Comparison of ENCODE assay signal across 19 cellular contexts in the genomic region with DNA sequence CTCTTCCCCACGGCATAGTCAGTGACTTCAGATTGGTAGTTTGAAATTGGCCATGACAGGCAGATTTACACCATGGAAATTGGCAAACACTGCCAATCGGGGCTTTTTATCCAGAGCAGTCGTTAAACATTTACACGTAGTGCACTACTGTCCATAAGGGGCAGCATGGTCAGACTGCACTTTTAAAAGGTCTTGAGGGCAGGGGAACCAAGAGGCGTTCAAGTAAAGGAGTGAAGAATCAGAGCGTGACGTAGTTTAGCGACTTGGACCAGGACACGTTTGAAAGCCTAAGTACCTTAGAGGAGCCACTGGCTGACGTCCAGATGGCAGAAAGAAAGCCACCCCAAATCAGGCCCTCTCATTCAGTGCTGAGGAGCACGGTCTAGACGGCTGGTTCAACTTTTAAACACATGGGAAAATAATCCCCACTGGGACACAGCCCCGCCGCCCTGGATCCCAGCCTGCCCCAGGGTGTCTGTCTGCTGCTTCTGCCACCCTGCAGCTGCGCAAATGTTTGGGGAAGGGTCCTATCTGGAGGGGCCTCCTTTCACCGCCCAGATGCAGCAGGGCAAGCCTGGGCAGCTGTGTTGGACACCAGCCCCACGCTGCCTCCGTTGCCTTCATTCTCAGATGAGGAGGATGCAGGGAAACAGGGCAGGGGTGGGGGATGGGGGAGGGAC. TPM values are rescaled to one million over a fixed set of nuclear protein-coding genes. Genes with fewer than 3 reads are reported as not detected.
DNase-seq lines count a peak whose midpoint lies in the region; ATAC-seq, FAIRE-seq and TF ChIP-seq lines count a peak whose summit lies in the region.
"Had no signal": no experiment of that assay in that cellular context is flagged by ENCODE, and none has a peak within 500 bp of the region (broad histone marks: within the 10 kb centered on the region; RNA-seq: fewer than 3 reads in every experiment).

No MANE protein-coding gene starts in this region.

- 0 out of 2 replicates have a peak overlapping the region, but pooled peaks have one; percentile 7 for H3K27ac ChIP-seq in RWPE1
- H3K27ac ChIP-seq: adrenal gland, breast epithelium had no signal

- H3K36me3 Mint-ChIP-seq in activated naive CD4-positive, alpha-beta T cell treated with anti-CD3 and anti-CD28 coated beads for 36 hours (ENCODE audit: low read depth), result no peaks in the 10 kb centered on the region
- H3K36me3 Mint-ChIP-seq in activated naive CD4-positive, alpha-beta T cell treated with anti-CD3 and anti-CD28 coated beads, Interleukin-2, amount 10 ng/mL, durations not matched to agents 7 days and 5 days, result peaks cover 2% of the 10 kb centered on the region
- no peaks in the 10 kb centered on the region for H3K36me3 Mint-ChIP-seq in stimulated activated effector memory CD8-positive, alpha-beta T cell treated with anti-CD3 and anti-CD28 coated beads, Interleukin-12 subunit alpha, Interleukin-12 subunit beta, amount 100 ng/mL, for 72 hours
- H3K36me3 Mint-ChIP-seq in activated T-helper 2 cell treated with anti-CD3 and anti-CD28 coated beads, Interferon-gamma antibody, Interleukin-2, Interleukin-4, amounts not matched to agents 10 μg/mL and 5 μg/mL and 100 μg/mL, durations not matched to agents 14 hours and 24 hours and 36 hours (ENCODE audit: low read depth), result no peaks in the 10 kb centered on the region

- H3K4me1 Mint-ChIP-seq in activated naive CD4-positive, alpha-beta T cell treated with anti-CD3 and anti-CD28 coated beads for 36 hours (ENCODE audit: low read depth), result peaks cover 31% of the 10 kb centered on the region
- peaks cover 43% of the 10 kb centered on the region for H3K4me1 Mint-ChIP-seq in activated naive CD4-positive, alpha-beta T cell treated with anti-CD3 and anti-CD28 coated beads, Interleukin-2, amount 10 ng/mL, durations not matched to agents 7 days and 5 days
- peaks cover 75% of the 10 kb centered on the region for H3K4me1 Mint-ChIP-seq in stimulated activated effector memory CD8-positive, alpha-beta T cell treated with anti-CD3 and anti-CD28 coated beads, Interleukin-12 subunit alpha, Interleukin-12 subunit beta, amount 100 ng/mL, for 72 hours
- H3K4me1 Mint-ChIP-seq in activated T-helper 2 cell treated with anti-CD3 and anti-CD28 coated beads, Interferon-gamma antibody, Interleukin-2, Interleukin-4, amounts not matched to agents 10 μg/mL and 5 μg/mL and 100 μg/mL, durations not matched to agents 14 hours and 24 hours and 36 hours (ENCODE audit: low read depth), result peaks cover 22% of the 10 kb centered on the region

- no peak overlapping the region for H3K4me3 ChIP-seq in foreskin fibroblast (ENCODE audit: low read depth in 1 of 2, low read length in 2 of 2)
- H3K4me3 ChIP-seq: adrenal gland, breast epithelium had no signal

- no peaks in the 10 kb centered on the region for H3K27me3 Mint-ChIP-seq in activated naive CD4-positive, alpha-beta T cell treated with anti-CD3 and anti-CD28 coated beads for 36 hours (ENCODE audit: low read depth)
- H3K27me3 Mint-ChIP-seq in activated naive CD4-positive, alpha-beta T cell treated with anti-CD3 and anti-CD28 coated beads, Interleukin-2, amount 10 ng/mL, durations not matched to agents 7 days and 5 days, result peaks cover 14% of the 10 kb centered on the region
- H3K27me3 Mint-ChIP-seq in activated T-helper 2 cell treated with anti-CD3 and anti-CD28 coated beads, Interferon-gamma antibody, Interleukin-2, Interleukin-4, amounts not matched to agents 10 μg/mL and 5 μg/mL and 100 μg/mL, durations not matched to agents 14 hours and 24 hours and 36 hours (ENCODE audit: low read depth), result peaks cover 8% of the 10 kb centered on the region

- no peaks in the 10 kb centered on the region for H3K9me3 Mint-ChIP-seq in activated naive CD4-positive, alpha-beta T cell treated with anti-CD3 and anti-CD28 coated beads for 36 hours
- H3K9me3 Mint-ChIP-seq in activated naive CD4-positive, alpha-beta T cell treated with anti-CD3 and anti-CD28 coated beads, Interleukin-2, amount 10 ng/mL, durations not matched to agents 7 days and 5 days, result peaks cover 3% of the 10 kb centered on the region
- H3K9me3 Mint-ChIP-seq in stimulated activated effector memory CD8-positive, alpha-beta T cell treated with anti-CD3 and anti-CD28 coated beads, Interleukin-12 subunit alpha, Interleukin-12 subunit beta, amount 100 ng/mL, for 72 hours, result no peaks in the 10 kb centered on the region
- H3K9me3 Mint-ChIP-seq in activated T-helper 2 cell treated with anti-CD3 and anti-CD28 coated beads, Interferon-gamma antibody, Interleukin-2, Interleukin-4, amounts not matched to agents 10 μg/mL and 5 μg/mL and 100 μg/mL, durations not matched to agents 14 hours and 24 hours and 36 hours, result peaks cover 5% of the 10 kb centered on the region

- POLR2A ChIA-PET in RWPE1 (lab: Yijun Ruan, JAX; ENCODE audit: low non-redundant PET), result no interaction called here

- FAIRE-seq in H54 (lab: Jason Lieb, UNC), result no peak
- FAIRE-seq: endothelial cell of umbilical vein had no signal

- intact Hi-C loops in activated naive CD4-positive, alpha-beta T cell treated with anti-CD3 and anti-CD28 coated beads for 36 hours (cut with micrococcal nuclease), result loop anchor here (5.0 to 10.0 kb wide), 2 partner anchors 183 to 316 kb away; no protein-coding TSS in a partner anchor
- intact Hi-C loops in activated T-helper 2 cell treated with anti-CD3 and anti-CD28 coated beads, Interferon-gamma antibody, Interleukin-2, Interleukin-4, amounts not matched to agents 10 μg/mL and 5 μg/mL and 100 μg/mL, durations not matched to agents 14 hours and 24 hours and 36 hours (cut with micrococcal nuclease), result loop anchor here (5.0 kb wide), 3 partner anchors 113 to 388 kb away; no protein-coding TSS in a partner anchor

- no peak for TF ChIP-seq POLR2A in H54 (IDR thresholded peaks at IDR 0.05; ENCODE audit: low read depth, low read length)

- ATAC-seq in left lobe of liver, result no peak
- ATAC-seq in stimulated activated effector memory CD8-positive, alpha-beta T cell treated with anti-CD3 and anti-CD28 coated beads, Interleukin-12 subunit alpha, Interleukin-12 subunit beta, amount 100 ng/mL, for 72 hours, result no peak
- ATAC-seq: right cardiac atrium had no signal

- TF ChIP-seq CTCF in RWPE1 (conservative IDR thresholded peaks at IDR 0.05; ENCODE audit: low read depth) (no peak), foreskin fibroblast (IDR thresholded peaks at IDR 0.05; ENCODE audit: low read depth, low read length) (no peak)

- H3K4me3 Mint-ChIP-seq in activated naive CD4-positive, alpha-beta T cell treated with anti-CD3 and anti-CD28 coated beads for 36 hours, result no peak overlapping the region
- no peak overlapping the region for H3K4me3 Mint-ChIP-seq in activated naive CD4-positive, alpha-beta T cell treated with anti-CD3 and anti-CD28 coated beads, Interleukin-2, amount 10 ng/mL, durations not matched to agents 7 days and 5 days
- H3K4me3 Mint-ChIP-seq in stimulated activated effector memory CD8-positive, alpha-beta T cell treated with anti-CD3 and anti-CD28 coated beads, Interleukin-12 subunit alpha, Interleukin-12 subunit beta, amount 100 ng/mL, for 72 hours, result no peak overlapping the region
- H3K4me3 Mint-ChIP-seq in activated T-helper 2 cell treated with anti-CD3 and anti-CD28 coated beads, Interferon-gamma antibody, Interleukin-2, Interleukin-4, amounts not matched to agents 10 μg/mL and 5 μg/mL and 100 μg/mL, durations not matched to agents 14 hours and 24 hours and 36 hours (ENCODE audit: low read depth), result no peak overlapping the region
- H3K4me3 Mint-ChIP-seq: activated CD4-positive, alpha-beta memory T cell treated with anti-CD3 and anti-CD28 coated beads, Interleukin-2, amount 10 ng/mL, durations not matched to agents 7 days and 5 days had no signal

- CTCF ChIA-PET in activated naive CD4-positive, alpha-beta T cell treated with anti-CD3 and anti-CD28 coated beads for 36 hours (lab: Charles Lee), result interaction anchor here (0.7 to 3.8 kb wide), 5 partner anchors 11 to 136 kb away, joined by 3 to 25 read pairs (median 4); no protein-coding TSS in a partner anchor
- CTCF ChIA-PET in activated naive CD4-positive, alpha-beta T cell treated with anti-CD3 and anti-CD28 coated beads, Interleukin-2, amount 10 ng/mL, durations not matched to agents 7 days and 5 days (lab: Charles Lee), result interaction anchor here (0.5 to 5.1 kb wide), 4 partner anchors 13 to 388 kb away, joined by 3 to 70 read pairs (median 10); no protein-coding TSS in a partner anchor
- CTCF ChIA-PET in RWPE1 (lab: Yijun Ruan, JAX), result interaction anchor here (0.6 to 1.2 kb wide), 3 partner anchors 28 to 604 kb away, joined by 3 to 4 read pairs (median 4); no protein-coding TSS in a partner anchor

- peak overlapping the region; percentile 0 for H3K27ac Mint-ChIP-seq in activated naive CD4-positive, alpha-beta T cell treated with anti-CD3 and anti-CD28 coated beads for 36 hours
- H3K27ac Mint-ChIP-seq in activated naive CD4-positive, alpha-beta T cell treated with anti-CD3 and anti-CD28 coated beads, Interleukin-2, amount 10 ng/mL, durations not matched to agents 7 days and 5 days, result no peak overlapping the region
- H3K27ac Mint-ChIP-seq in stimulated activated effector memory CD8-positive, alpha-beta T cell treated with anti-CD3 and anti-CD28 coated beads, Interleukin-12 subunit alpha, Interleukin-12 subunit beta, amount 100 ng/mL, for 72 hours, result peak overlapping the region; percentile 86
- H3K27ac Mint-ChIP-seq in activated T-helper 2 cell treated with anti-CD3 and anti-CD28 coated beads, Interferon-gamma antibody, Interleukin-2, Interleukin-4, amounts not matched to agents 10 μg/mL and 5 μg/mL and 100 μg/mL, durations not matched to agents 14 hours and 24 hours and 36 hours, result no peak overlapping the region

- DNase-seq in activated naive CD4-positive, alpha-beta T cell treated with anti-CD3 and anti-CD28 coated beads for 36 hours, result no peak
- no peak for DNase-seq in activated naive CD4-positive, alpha-beta T cell treated with anti-CD3 and anti-CD28 coated beads, Interleukin-2, amount 10 ng/mL, durations not matched to agents 7 days and 5 days
- DNase-seq in RWPE1 (ENCODE audit: low spot score), result no peak
- peak; percentile 35 for DNase-seq in left lobe of liver (ENCODE audit: low spot score)
- DNase-seq in stimulated activated effector memory CD8-positive, alpha-beta T cell treated with anti-CD3 and anti-CD28 coated beads, Interleukin-12 subunit alpha, Interleukin-12 subunit beta, amount 100 ng/mL, for 72 hours (ENCODE audit: low spot score in 2 of 2), result peak in 1 of 2 donors; percentile 48
- DNase-seq in foreskin fibroblast, result no peak
- no peak for DNase-seq in H54 (ENCODE audit: insufficient read length, low spot score)
- no peak for DNase-seq in activated T-helper 2 cell treated with anti-CD3 and anti-CD28 coated beads, Interferon-gamma antibody, Interleukin-2, Interleukin-4, amounts not matched to agents 10 μg/mL and 5 μg/mL and 100 μg/mL, durations not matched to agents 14 hours and 24 hours and 36 hours (ENCODE audit: low spot score)
- DNase-seq: cortex of kidney, NCI-H1417, NCI-H69, nucleus accumbens, OCI-M1, SIG-M5 had no signal

RNA-seq across cellular contexts. Expression of a gene that starts 52.5 kb away (rescaled TPM):
- total RNA-seq in activated naive CD4-positive, alpha-beta T cell treated with anti-CD3 and anti-CD28 coated beads for 36 hours, result 100 to 1,000 TPM; 280 to 294 TPM
- total RNA-seq in left lobe of liver, result 60.8 TPM
- total RNA-seq in activated T-helper 2 cell treated with anti-CD3 and anti-CD28 coated beads, Interferon-gamma antibody, Interleukin-2, Interleukin-4, amounts not matched to agents 10 μg/mL and 5 μg/mL and 100 μg/mL, durations not matched to agents 14 hours and 24 hours and 36 hours, result 170 and 174 TPM in 2 replicates

Comparison
In these comparisons a context has a peak if more than half of its experiments do, and no peak if none do; other contexts are left out.
1. H3K27ac Mint-ChIP-seq: peak in activated naive CD4-positive, alpha-beta T cell treated with anti-CD3 and anti-CD28 coated beads for 36 hours (single experiment) and stimulated activated effector memory CD8-positive, alpha-beta T cell treated with anti-CD3 and anti-CD28 coated beads, Interleukin-12 subunit alpha, Interleukin-12 subunit beta, amount 100 ng/mL, for 72 hours (single experiment); none in activated naive CD4-positive, alpha-beta T cell treated with anti-CD3 and anti-CD28 coated beads, Interleukin-2, amount 10 ng/mL, durations not matched to agents 7 days and 5 days (single experiment) and activated T-helper 2 cell treated with anti-CD3 and anti-CD28 coated beads, Interferon-gamma antibody, Interleukin-2, Interleukin-4, amounts not matched to agents 10 μg/mL and 5 μg/mL and 100 μg/mL, durations not matched to agents 14 hours and 24 hours and 36 hours (single experiment).